In the genomic region with DNA sequence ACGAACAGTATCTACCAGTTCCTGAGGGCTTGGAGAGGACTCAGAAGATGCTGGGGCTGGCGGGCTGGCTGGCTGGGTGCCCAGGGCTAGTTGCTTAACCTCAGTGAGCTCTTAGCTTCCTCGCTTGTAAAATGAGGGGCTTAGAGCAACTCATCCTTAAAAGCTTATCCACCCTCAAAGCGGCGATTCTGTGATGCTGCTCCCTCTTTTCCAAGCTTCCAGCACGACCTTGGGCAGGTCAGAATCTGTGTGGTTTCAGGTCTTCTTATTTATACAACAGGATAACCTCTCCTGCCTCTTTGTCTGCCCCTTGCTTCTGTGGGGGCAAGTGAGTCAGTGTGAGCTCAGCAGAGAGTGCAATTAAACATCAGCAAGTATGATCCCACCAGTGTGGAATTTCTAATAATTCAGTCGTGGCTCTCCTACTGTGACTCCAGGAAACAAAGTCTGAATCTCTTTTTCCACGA, we compare ENCODE assay signal across 9 cellular contexts.
DNase-seq lines count a peak whose midpoint lies in the region; ATAC-seq and TF ChIP-seq lines count a peak whose summit lies in the region.
"Had no signal": no experiment of that assay in that cellular context is flagged by ENCODE, and none has a peak within 500 bp of the region (broad histone marks: within the 10 kb centered on the region; RNA-seq: fewer than 3 reads in every experiment).

No MANE protein-coding gene starts in this region.

- 0 out of 2 replicates have a peak overlapping the region, but pooled peaks have one; percentile 6 for H3K4me3 ChIP-seq in SJSA1
- H3K4me3 ChIP-seq in suprapubic skin = no peak overlapping the region

- WGBS in suprapubic skin = 29% methylated on average over 8 of the region's 8 CpGs

- peaks cover 3% of the 10 kb centered on the region for H3K9me3 Mint-ChIP-seq in activated T-helper 1 cell treated with anti-CD3 and anti-CD28 coated beads, Interleukin-12 subunit alpha, Interleukin-12 subunit beta, Interleukin-2, Interleukin-4 antibody, amounts not matched to agents 30 ng/mL and 10 ng/mL and 1 ng/mL, durations not matched to agents 14 hours and 24 hours and 36 hours
- peaks cover 6% of the 10 kb centered on the region for H3K9me3 Mint-ChIP-seq in activated CD4-positive, alpha-beta T cell treated with anti-CD3 and anti-CD28 coated beads for 36 hours (ENCODE audit: low read depth)

- no peak for TF ChIP-seq POLR2A in suprapubic skin (IDR thresholded peaks at IDR 0.05)

- ATAC-seq in HG03342 (IDR thresholded peaks at IDR 0.05; ENCODE audit: unreplicated experiment) = no peak
- no peak for ATAC-seq in activated CD4-positive, alpha-beta T cell treated with anti-CD3 and anti-CD28 coated beads for 36 hours

- no peaks in the 10 kb centered on the region for H3K27me3 Mint-ChIP-seq in activated T-helper 1 cell treated with anti-CD3 and anti-CD28 coated beads, Interleukin-12 subunit alpha, Interleukin-12 subunit beta, Interleukin-2, Interleukin-4 antibody, amounts not matched to agents 30 ng/mL and 10 ng/mL and 1 ng/mL, durations not matched to agents 14 hours and 24 hours and 36 hours (ENCODE audit: insufficient read depth)
- H3K27me3 Mint-ChIP-seq in activated CD4-positive, alpha-beta T cell treated with anti-CD3 and anti-CD28 coated beads for 36 hours = peaks cover 9% of the 10 kb centered on the region

- intact Hi-C loops in activated T-helper 1 cell treated with anti-CD3 and anti-CD28 coated beads, Interleukin-12 subunit alpha, Interleukin-12 subunit beta, Interleukin-2, Interleukin-4 antibody, amounts not matched to agents 30 ng/mL and 10 ng/mL and 1 ng/mL, durations not matched to agents 14 hours and 24 hours and 36 hours (cut with micrococcal nuclease) = no loop called here
- intact Hi-C loops in activated CD4-positive, alpha-beta T cell treated with anti-CD3 and anti-CD28 coated beads for 36 hours (cut with DNase I, micrococcal nuclease) = no loop called here

- CTCF ChIA-PET in activated CD4-positive, alpha-beta T cell treated with anti-CD3 and anti-CD28 coated beads for 36 hours (lab: Charles Lee) = no interaction called here

- TF ChIP-seq EP300 in suprapubic skin (IDR thresholded peaks at IDR 0.05) = no peak

- no peaks in the 10 kb centered on the region for H3K4me1 Mint-ChIP-seq in activated T-helper 1 cell treated with anti-CD3 and anti-CD28 coated beads, Interleukin-12 subunit alpha, Interleukin-12 subunit beta, Interleukin-2, Interleukin-4 antibody, amounts not matched to agents 30 ng/mL and 10 ng/mL and 1 ng/mL, durations not matched to agents 14 hours and 24 hours and 36 hours (ENCODE audit: low read depth)
- no peaks in the 10 kb centered on the region for H3K4me1 Mint-ChIP-seq in activated CD4-positive, alpha-beta T cell treated with anti-CD3 and anti-CD28 coated beads for 36 hours

- H3K36me3 Mint-ChIP-seq in activated T-helper 1 cell treated with anti-CD3 and anti-CD28 coated beads, Interleukin-12 subunit alpha, Interleukin-12 subunit beta, Interleukin-2, Interleukin-4 antibody, amounts not matched to agents 30 ng/mL and 10 ng/mL and 1 ng/mL, durations not matched to agents 14 hours and 24 hours and 36 hours (ENCODE audit: low read depth) = no peaks in the 10 kb centered on the region
- no peaks in the 10 kb centered on the region for H3K36me3 Mint-ChIP-seq in activated CD4-positive, alpha-beta T cell treated with anti-CD3 and anti-CD28 coated beads for 36 hours (ENCODE audit: low read depth)

- H3K4me1 ChIP-seq in SJSA1 (replicated peaks) = peaks cover 45% of the 10 kb centered on the region
- peaks cover 22% of the 10 kb centered on the region for H3K4me1 ChIP-seq in suprapubic skin

- H3K27ac ChIP-seq in SJSA1 (peak overlapping the region; percentile 77), suprapubic skin (peak overlapping the region; percentile 63)

- TF ChIP-seq CTCF in suprapubic skin (IDR thresholded peaks at IDR 0.05) = no peak

- H3K27me3 ChIP-seq in SJSA1 (replicated peaks) = no peaks in the 10 kb centered on the region
- H3K27me3 ChIP-seq in suprapubic skin = peaks cover 5% of the 10 kb centered on the region

- H3K9me3 ChIP-seq in SJSA1 (replicated peaks) = no peaks in the 10 kb centered on the region
- H3K9me3 ChIP-seq in suprapubic skin = no peaks in the 10 kb centered on the region

- no peak overlapping the region for H3K27ac Mint-ChIP-seq in activated T-helper 1 cell treated with anti-CD3 and anti-CD28 coated beads, Interleukin-12 subunit alpha, Interleukin-12 subunit beta, Interleukin-2, Interleukin-4 antibody, amounts not matched to agents 30 ng/mL and 10 ng/mL and 1 ng/mL, durations not matched to agents 14 hours and 24 hours and 36 hours
- H3K27ac Mint-ChIP-seq in activated CD4-positive, alpha-beta T cell treated with anti-CD3 and anti-CD28 coated beads for 36 hours = no peak overlapping the region

- POLR2A ChIA-PET in activated CD4-positive, alpha-beta T cell treated with anti-CD3 and anti-CD28 coated beads for 36 hours (lab: Charles Lee) = no interaction called here

- H3K4me3 Mint-ChIP-seq in activated T-helper 1 cell treated with anti-CD3 and anti-CD28 coated beads, Interleukin-12 subunit alpha, Interleukin-12 subunit beta, Interleukin-2, Interleukin-4 antibody, amounts not matched to agents 30 ng/mL and 10 ng/mL and 1 ng/mL, durations not matched to agents 14 hours and 24 hours and 36 hours = no peak overlapping the region
- H3K4me3 Mint-ChIP-seq in activated CD4-positive, alpha-beta T cell treated with anti-CD3 and anti-CD28 coated beads for 36 hours = no peak overlapping the region

- H3K36me3 ChIP-seq in SJSA1 = no peaks in the 10 kb centered on the region
- no peaks in the 10 kb centered on the region for H3K36me3 ChIP-seq in suprapubic skin

- DNase-seq in DMS53 (lab: John Stamatoyannopoulos, UW) (peak; percentile 19), DMS53 treated with DMSO at 0.1 percent for 48 hours (lab: John Stamatoyannopoulos, UW; ENCODE audit: unreplicated experiment) (no peak), SJSA1 (ENCODE audit: low read depth in 1 of 2, low spot score in 2 of 2) (peak; percentile 82 to 86), iris pigment epithelial cell (ENCODE audit: low read depth) (peak; percentile 39), suprapubic skin (ENCODE audit: low spot score in 2 of 2) (peak; percentile 81 to 83)
- DNase-seq in activated T-helper 1 cell treated with anti-CD3 and anti-CD28 coated beads, Interleukin-12 subunit alpha, Interleukin-12 subunit beta, Interleukin-2, Interleukin-4 antibody, amounts not matched to agents 30 ng/mL and 10 ng/mL and 1 ng/mL, durations not matched to agents 14 hours and 24 hours and 36 hours (ENCODE audit: low spot score) = no peak
- DNase-seq in activated CD4-positive, alpha-beta T cell treated with anti-CD3 and anti-CD28 coated beads for 36 hours = no peak
- DNase-seq: OCI-M1 had no signal

Comparison
In these comparisons a context has a peak if more than half of its experiments do, and no peak if none do; other contexts are left out.
1. DNase-seq: peak in DMS53 (single experiment), SJSA1 (2 of 2), iris pigment epithelial cell (single experiment) and suprapubic skin (2 of 2); none in DMS53 treated with DMSO at 0.1 percent for 48 hours (single experiment), activated T-helper 1 cell treated with anti-CD3 and anti-CD28 coated beads, Interleukin-12 subunit alpha, Interleukin-12 subunit beta, Interleukin-2, Interleukin-4 antibody, amounts not matched to agents 30 ng/mL and 10 ng/mL and 1 ng/mL, durations not matched to agents 14 hours and 24 hours and 36 hours (single experiment) and activated CD4-positive, alpha-beta T cell treated with anti-CD3 and anti-CD28 coated beads for 36 hours (single experiment).